ENCODE assay signal across 8 cellular contexts in the genomic region with DNA sequence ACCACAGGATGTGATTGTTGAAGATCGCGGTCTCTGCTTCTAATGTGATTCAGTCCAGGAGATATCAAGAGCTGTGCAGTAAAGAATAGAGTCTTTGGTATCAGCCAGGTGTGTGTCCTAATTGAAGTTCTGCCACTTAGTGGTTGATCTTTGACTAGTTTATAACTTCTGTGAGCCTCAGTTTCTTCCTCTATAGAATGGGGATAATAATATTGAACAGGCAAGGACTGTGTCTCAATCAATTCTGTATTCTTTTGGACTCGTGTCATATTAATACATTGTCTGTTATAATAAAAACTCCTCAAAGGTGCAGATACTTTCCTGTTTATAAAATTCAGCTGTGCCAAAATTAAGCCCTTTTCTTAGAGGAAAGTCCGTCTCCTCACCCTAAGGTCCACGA.
"Had no signal": no experiment of that assay in that cellular context is flagged by ENCODE, and none has a peak within 500 bp of the region (broad histone marks: within the 10 kb centered on the region; RNA-seq: fewer than 3 reads in every experiment).

No MANE protein-coding gene starts in this region.

- H2AFZ ChIP-seq: GM23338 had no signal

- DNase-seq: H9, HCEC 1CT, KBM-7 had no signal

- FAIRE-seq: H1, H54, HTR-8/SVneo had no signal

- H3K9me3 Mint-ChIP-seq: GM23338, H9, IgD-negative memory B cell had no signal

- H3K4me3 Mint-ChIP-seq: GM23338, H9, IgD-negative memory B cell had no signal

- H3K4me1 Mint-ChIP-seq: GM23338, H9 had no signal

- H3K27ac Mint-ChIP-seq: GM23338, IgD-negative memory B cell had no signal

- H3K4me3 ChIP-seq: GM23338 had no signal

- ATAC-seq: GM23338 had no signal

- H3K4me2 ChIP-seq: GM23338 had no signal
